Comparison of ENCODE assay signal across 26 cellular contexts in genomic region chr2:138104071-138104470, GRCh38.
"Had no signal": no experiment of that assay in that cellular context is flagged by ENCODE, and none has a peak within 500 bp of the region (broad histone marks: within the 10 kb centered on the region; RNA-seq: fewer than 3 reads in every experiment).

No MANE protein-coding gene starts in this region.

- H3K4me3 Mint-ChIP-seq: effector memory CD8-positive, alpha-beta T cell; immature natural killer cell; memory B cell; natural killer cell; stimulated activated memory B cell treated with anti-CD40 and anti-IgM and Interleukin-4, amounts not matched to agents 10 μg/mL and 1 μg/mL and 100 μg/mL, for 72 hours; stimulated activated naive CD8-positive, alpha-beta T cell treated with anti-CD3 and anti-CD28 coated beads, Interleukin-15, Interleukin-2, amounts not matched to agents 100 ng/mL and 50 ng/mL, for 24 hours had no signal

- H3K36me3 ChIP-seq: esophagus squamous epithelium, lower lobe of right lung, right atrium auricular region, spleen, thoracic aorta, tibial nerve, upper lobe of right lung, uterus had no signal

- H3K4me3 ChIP-seq: esophagus squamous epithelium, lower lobe of right lung, right atrium auricular region, spleen, thoracic aorta, tibial nerve, upper lobe of right lung, uterus had no signal

- H3K9me3 ChIP-seq: lower lobe of right lung, right atrium auricular region, thoracic aorta, tibial nerve, upper lobe of right lung, uterus had no signal

- H3K27ac Mint-ChIP-seq: effector memory CD8-positive, alpha-beta T cell; immature natural killer cell; memory B cell; natural killer cell; progenitor cell of endocrine pancreas; stimulated activated memory B cell treated with anti-CD40 and anti-IgM and Interleukin-4, amounts not matched to agents 10 μg/mL and 1 μg/mL and 100 μg/mL, for 72 hours; stimulated activated naive CD8-positive, alpha-beta T cell treated with anti-CD3 and anti-CD28 coated beads, Interleukin-15, Interleukin-2, amounts not matched to agents 100 ng/mL and 50 ng/mL, for 24 hours had no signal

- H3K79me2 ChIP-seq: parathyroid adenoma had no signal

- H3K27ac ChIP-seq: esophagus squamous epithelium, lower lobe of right lung, parathyroid adenoma, right atrium auricular region, spleen, thoracic aorta, tibial nerve, upper lobe of right lung, uterus had no signal

- H2AFZ ChIP-seq: parathyroid adenoma had no signal

- H3K9ac ChIP-seq: parathyroid adenoma had no signal

- H3K4me1 ChIP-seq: esophagus squamous epithelium, lower lobe of right lung, parathyroid adenoma, right atrium auricular region, spleen, tibial nerve, upper lobe of right lung, uterus had no signal

- H3K4me1 Mint-ChIP-seq: immature natural killer cell; memory B cell; natural killer cell; stimulated activated memory B cell treated with anti-CD40 and anti-IgM and Interleukin-4, amounts not matched to agents 10 μg/mL and 1 μg/mL and 100 μg/mL, for 72 hours had no signal

- H3K36me3 Mint-ChIP-seq: natural killer cell had no signal

- FAIRE-seq: endometrium had no signal

- ATAC-seq: effector memory CD8-positive, alpha-beta T cell; left ventricle myocardium superior; lower lobe of right lung; natural killer cell; sciatic nerve; stimulated activated memory B cell treated with anti-CD40 and anti-IgM and Interleukin-4, amounts not matched to agents 10 μg/mL and 1 μg/mL and 100 μg/mL, for 72 hours; upper lobe of right lung had no signal

- H3K27me3 ChIP-seq: esophagus squamous epithelium, right atrium auricular region, spleen, tibial nerve, upper lobe of right lung, uterus had no signal

- H3K9me3 Mint-ChIP-seq: stimulated activated naive CD8-positive, alpha-beta T cell treated with anti-CD3 and anti-CD28 coated beads, Interleukin-15, Interleukin-2, amounts not matched to agents 100 ng/mL and 50 ng/mL, for 24 hours had no signal

- H3K27me3 Mint-ChIP-seq: effector memory CD8-positive, alpha-beta T cell; memory B cell; progenitor cell of endocrine pancreas; stimulated activated memory B cell treated with anti-CD40 and anti-IgM and Interleukin-4, amounts not matched to agents 10 μg/mL and 1 μg/mL and 100 μg/mL, for 72 hours had no signal

- DNase-seq: cortex of kidney; effector memory CD8-positive, alpha-beta T cell; erythroblast; esophagus squamous epithelium; foreskin melanocyte; hypothalamus; immature natural killer cell; islet precursor cell; kidney glomerular epithelial cell; left ventricle myocardium superior; lower lobe of right lung; natural killer cell; spleen; stimulated activated CD4-positive, alpha-beta T cell treated with anti-CD3 and anti-CD28 coated beads, Interleukin-4, amount 100 ng/mL, for 4 hours; upper lobe of right lung; uterus had no signal
